Comparison of ENCODE assay signal across 14 cellular contexts in genomic region chr18:50313031-50313607, GRCh38. TPM values are rescaled to one million over a fixed set of nuclear protein-coding genes. Genes with fewer than 3 reads are reported as not detected.
A peak's percentile ranks its signal among the peaks of the same experiment; 100 is the strongest.
DNase-seq lines count a peak whose midpoint lies in the region; ATAC-seq, FAIRE-seq and TF ChIP-seq lines count a peak whose summit lies in the region.
"Had no signal": no experiment of that assay in that cellular context is flagged by ENCODE, and none has a peak within 500 bp of the region (broad histone marks: within the 10 kb centered on the region; RNA-seq: fewer than 3 reads in every experiment).

No MANE protein-coding gene starts in this region.

- H3K27me3 ChIP-seq in K562 (ENCODE audit: control insufficient read depth in 2 of 2, insufficient read depth in 2 of 2, low read length in 2 of 2): no peaks in the 10 kb centered on the region

- H3K4me2 ChIP-seq in K562 (ENCODE audit: insufficient read depth, low read length): no peak overlapping the region

- H3K9me3 Mint-ChIP-seq in type B pancreatic cell: no peaks in the 10 kb centered on the region

- H3K36me3 ChIP-seq in K562 (ENCODE audit: control insufficient read depth, insufficient read depth, low read length): no peaks in the 10 kb centered on the region
- H3K36me3 ChIP-seq: neutrophil had no signal

- no peaks in the 10 kb centered on the region for H3K4me1 Mint-ChIP-seq in type B pancreatic cell (ENCODE audit: unreplicated experiment)

- TF ChIP-seq EP300 in K562 (IDR thresholded peaks at IDR 0.05; ENCODE audit: low read length): no peak

- no peaks in the 10 kb centered on the region for H3K36me3 Mint-ChIP-seq in type B pancreatic cell
- H3K36me3 Mint-ChIP-seq: CD4-positive, CD25-positive, alpha-beta regulatory T cell had no signal

- H3K27ac ChIP-seq in K562 (ENCODE audit: extremely low read depth, low read depth, low read length): no peak overlapping the region
- H3K27ac ChIP-seq: neutrophil had no signal

- H3K27me3 Mint-ChIP-seq in type B pancreatic cell: peaks cover 13% of the 10 kb centered on the region

- H3K9me1 ChIP-seq in K562 (ENCODE audit: control insufficient read depth, insufficient read depth, low read length): no peaks in the 10 kb centered on the region

- no TSS peak for BruUV-seq in K562 (replicated peaks; lab: Mats Ljungman, UMichigan)

- 65% methylated on average over 2 of the region's 2 CpGs for WGBS in K562 (ENCODE audit: insufficient coverage, low coverage, missing lambda C conversion rate)

- no peak overlapping the region for H3K27ac Mint-ChIP-seq in type B pancreatic cell
- H3K27ac Mint-ChIP-seq: CD4-positive, CD25-positive, alpha-beta regulatory T cell had no signal

- H4K20me1 ChIP-seq in K562 (replicated peaks; ENCODE audit: control insufficient read depth, insufficient read depth, low read length): no peaks in the 10 kb centered on the region

- in situ Hi-C loops in K562 (cut with MboI): no loop called here

- no peak for DNase-seq in K562 (ENCODE audit: extremely low read depth in 1 of 4, low spot score in 3 of 4)
- DNase-seq in type B pancreatic cell (ENCODE audit: extremely low spot score, unreplicated experiment): no peak
- DNase-seq in HuH-7.5 (ENCODE audit: low spot score): no peak
- no peak for DNase-seq in NCI-H1436 treated with DMSO at 0.1 percent for 48 hours (lab: John Stamatoyannopoulos, UW)
- no peak for DNase-seq in amniotic stem cell (lab: John Stamatoyannopoulos, UW)
- DNase-seq: activated CD4-positive, alpha-beta T cell treated with anti-CD3 and anti-CD28 coated beads, Interleukin-2, amount 50 U/mL, for 1 hour; activated naive CD4-positive, alpha-beta T cell treated with anti-CD3 and anti-CD28 coated beads, Interleukin-2, amount 50 U/mL, for 16 hours; CD4-positive, CD25-positive, alpha-beta regulatory T cell; left colon; NCI-H510A had no signal

- no peak overlapping the region for H2AFZ ChIP-seq in K562 (ENCODE audit: low read depth, low read length)

- no peaks in the 10 kb centered on the region for H3K79me2 ChIP-seq in K562 (ENCODE audit: control insufficient read depth, insufficient read depth, low read length)

- no peak overlapping the region for H3K9ac ChIP-seq in K562 (ENCODE audit: insufficient read depth in 1 of 2, low read depth in 2 of 2, low read length in 2 of 2)

- TF ChIP-seq RAD21 in K562 (CRISPR knock-in tag; conservative IDR thresholded peaks at IDR 0.05 in 1 of 2, IDR thresholded peaks at IDR 0.05 in 1 of 2): no peak

- H3K4me3 ChIP-seq in K562: no peak overlapping the region

- peaks cover 0 to 23% of the 10 kb centered on the region in 2 experiments; a peak in 3 of 5 replicates for H3K4me1 ChIP-seq in K562 (replicated peaks in 1 of 2; ENCODE audit: control insufficient read depth in 2 of 2, insufficient read depth in 2 of 2, low read length in 2 of 2)

- no peak for FAIRE-seq in K562 (lab: Jason Lieb, UNC)

- peaks cover 5% of the 10 kb centered on the region; the same call in 1 of the 2 replicates for H3K9me3 ChIP-seq in K562 (replicated peaks; ENCODE audit: control insufficient read depth, insufficient read depth, low read depth, low read length)
- H3K9me3 ChIP-seq: neutrophil had no signal

- CTCF ChIA-PET in K562 (lab: Yijun Ruan, JAX; ENCODE audit: low intra/inter-chr PET ratio): no interaction called here

- TF ChIP-seq CTCF in K562 (IDR thresholded peaks at IDR 0.05 in 2 of 3, conservative IDR thresholded peaks at IDR 0.05 in 1 of 3; ENCODE audit: insufficient read depth in 2 of 3, low read depth in 1 of 3, low read length in 3 of 3) (no peak), type B pancreatic cell (conservative IDR thresholded peaks at IDR 0.05) (no peak)

- TF ChIP-seq POLR2A in K562 (conservative IDR thresholded peaks at IDR 0.05): no peak

- POLR2A ChIA-PET in K562 (lab: Yijun Ruan, JAX): interaction anchor here (0.8 kb wide), 1 partner anchor 12 kb away, joined by 3 read pairs; no protein-coding TSS in a partner anchor

- intact Hi-C loops in K562 (cut with micrococcal nuclease): no loop called here

- no peak overlapping the region for H3K4me3 Mint-ChIP-seq in type B pancreatic cell

- ATAC-seq in GM18517 (IDR thresholded peaks at IDR 0.05; ENCODE audit: unreplicated experiment) (peak; percentile 10), GM21619 (IDR thresholded peaks at IDR 0.05; ENCODE audit: unreplicated experiment) (peak; percentile 31), HG03159 (IDR thresholded peaks at IDR 0.05; ENCODE audit: unreplicated experiment) (peak; percentile 22), K562 (no peak)
- ATAC-seq: left colon had no signal

TF ChIP-seq in K562, 482 proteins besides CTCF, POLR2A, EP300 and RAD21 (continues in another document):
- no peak for TF ChIP-seq E2F6 (IDR thresholded peaks at IDR 0.05; ENCODE audit: borderline replicate concordance in 1 of 2, extremely low read depth in 1 of 2, insufficient read depth in 1 of 2, insufficient read length in 1 of 2, low read depth in 1 of 2, low read length in 1 of 2, poor library complexity in 1 of 2, severe bottlenecking in 1 of 2)

RNA-seq across cellular contexts. Expression of gene CXXC1, which starts 25.6 kb away (rescaled TPM):
- 157 and 311 TPM in 2 replicates for total RNA-seq in K562 (2011; cell fraction: chromatin; rRNA removed; ENCODE audit: low replicate concordance)
- total RNA-seq in K562 (2011; cell fraction: nucleolus; rRNA removed): 176 and 189 TPM in 2 replicates
- total RNA-seq in K562 (2011; cell fraction: nucleoplasm; rRNA removed): 138 and 156 TPM in 2 replicates
- 43.3 and 46.4 TPM in 2 replicates for total RNA-seq in K562 (2014; rRNA removed)
- 23.1 and 26.3 TPM in 2 replicates for total RNA-seq in K562 (2014; rRNA removed; fragmentation: Illumina TruSeq; extraction: Trizol)
- total RNA-seq in K562 (2015; rRNA removed; fragmentation: Illumina TruSeq; extraction: Trizol): 34.1 and 36.4 TPM in 2 replicates
- 59.1 and 81.0 TPM in 2 replicates for total RNA-seq in K562 (2021)
- polyA plus RNA-seq in K562 (2011; rRNA removed): 31.2 and 52.9 TPM in 2 replicates
- 63.8 and 103 TPM in 2 replicates for polyA plus RNA-seq in K562 (2011; cell fraction: cytosol; rRNA removed)
- 461 and 501 TPM in 2 replicates for polyA plus RNA-seq in K562 (2011; cell fraction: nucleus; rRNA removed)
- polyA plus RNA-seq in K562 (2012): 69.9 and 70.3 TPM in 2 replicates
- 40.3 and 51.2 TPM in 2 replicates for polyA plus RNA-seq in K562 (2014; fragmentation: Illumina TruSeq; extraction: Trizol)
- 1 to 10 TPM; 3.4 to 7.4 TPM for polyA plus RNA-seq in K562 (2014; fragmentation: Nextera tagmentation; extraction: Ambion mirVana)
- 59.1 and 84.5 TPM in 2 replicates for polyA plus RNA-seq in K562 (2014; rRNA removed)
- polyA minus RNA-seq in K562 (2011; rRNA and poly(A)+ RNA removed): 17.5 and 20.7 TPM in 2 replicates
- polyA minus RNA-seq in K562 (2011; cell fraction: cytosol; rRNA and poly(A)+ RNA removed): 17.8 and 22.5 TPM in 2 replicates
- 37.6 and 42.1 TPM in 2 replicates for polyA minus RNA-seq in K562 (2011; cell fraction: nucleus; rRNA and poly(A)+ RNA removed)
- 88.7 and 95.1 TPM in 2 replicates for total RNA-seq in type B pancreatic cell (ENCODE audit: low replicate concordance)

RNA-seq across cellular contexts. Expression of gene MBD1, which starts 31.8 kb away (rescaled TPM):
- 124 and 196 TPM in 2 replicates for total RNA-seq in K562 (2011; cell fraction: chromatin; rRNA removed; ENCODE audit: low replicate concordance)
- total RNA-seq in K562 (2011; cell fraction: nucleolus; rRNA removed): 127 and 147 TPM in 2 replicates
- 103 and 106 TPM in 2 replicates for total RNA-seq in K562 (2011; cell fraction: nucleoplasm; rRNA removed)
- total RNA-seq in K562 (2014; rRNA removed) (44.5 and 46.7 TPM in 2 replicates), K562 (2014; rRNA removed; fragmentation: Illumina TruSeq; extraction: Trizol) (14.8 and 16.4 TPM in 2 replicates), K562 (2015; rRNA removed; fragmentation: Illumina TruSeq; extraction: Trizol) (31.7 and 32.8 TPM in 2 replicates), K562 (2021) (59.7 and 60.9 TPM in 2 replicates), type B pancreatic cell (ENCODE audit: low replicate concordance) (66.3 and 81.9 TPM in 2 replicates)
- polyA plus RNA-seq in K562 (2011; rRNA removed) (32.3 and 38.1 TPM in 2 replicates), K562 (2014; fragmentation: Illumina TruSeq; extraction: Trizol) (26.1 and 37.4 TPM in 2 replicates), K562 (2014; fragmentation: Nextera tagmentation; extraction: Ambion mirVana) (1 to 10 TPM; 3.0 to 3.6 TPM), K562 (2014; rRNA removed) (47.2 and 49.3 TPM in 2 replicates)
- 28.5 and 44.3 TPM in 2 replicates for polyA plus RNA-seq in K562 (2011; cell fraction: cytosol; rRNA removed)
- 169 and 222 TPM in 2 replicates for polyA plus RNA-seq in K562 (2011; cell fraction: nucleus; rRNA removed)
- 32.7 and 37.7 TPM in 2 replicates for polyA plus RNA-seq in K562 (2012)
- 23.8 and 26.4 TPM in 2 replicates for polyA minus RNA-seq in K562 (2011; rRNA and poly(A)+ RNA removed)
- polyA minus RNA-seq in K562 (2011; cell fraction: cytosol; rRNA and poly(A)+ RNA removed): 18.7 and 25.3 TPM in 2 replicates
- 76.1 and 92.1 TPM in 2 replicates for polyA minus RNA-seq in K562 (2011; cell fraction: nucleus; rRNA and poly(A)+ RNA removed)

RNA-seq across cellular contexts. Expression of gene CFAP53, which starts 46.8 kb away (rescaled TPM):
- 4.0 and 14.5 TPM in 2 replicates for total RNA-seq in K562 (2011; cell fraction: chromatin; rRNA removed; ENCODE audit: low replicate concordance)
- 1.5 and 2.2 TPM in 2 replicates for total RNA-seq in K562 (2011; cell fraction: nucleolus; rRNA removed)
- total RNA-seq in K562 (2011; cell fraction: nucleoplasm; rRNA removed): 2.4 and 3.8 TPM in 2 replicates
- total RNA-seq in K562 (2014; rRNA removed): 0.50 and 0.94 TPM in 2 replicates
- 1.1 and 1.2 TPM in 2 replicates for total RNA-seq in K562 (2014; rRNA removed; fragmentation: Illumina TruSeq; extraction: Trizol)
- total RNA-seq in K562 (2015; rRNA removed; fragmentation: Illumina TruSeq; extraction: Trizol): 1.2 and 1.6 TPM in 2 replicates
- total RNA-seq in K562 (2021): 0.60 and 0.87 TPM in 2 replicates
- 1.4 and 2.2 TPM in 2 replicates for polyA plus RNA-seq in K562 (2011; rRNA removed)
- 0.09 and 0.63 TPM in 2 replicates for polyA plus RNA-seq in K562 (2011; cell fraction: cytosol; rRNA removed)
- 4.1 and 5.0 TPM in 2 replicates for polyA plus RNA-seq in K562 (2011; cell fraction: nucleus; rRNA removed)
- 1.2 and 2.6 TPM in 2 replicates for polyA plus RNA-seq in K562 (2012)
- 1.1 and 1.6 TPM in 2 replicates for polyA plus RNA-seq in K562 (2014; fragmentation: Illumina TruSeq; extraction: Trizol)
- under 1 TPM; 0.21 to 0.23 TPM for polyA plus RNA-seq in K562 (2014; fragmentation: Nextera tagmentation; extraction: Ambion mirVana)
- polyA plus RNA-seq in K562 (2014; rRNA removed): 1.9 TPM in 2 replicates
- 1.3 and 1.9 TPM in 2 replicates for polyA minus RNA-seq in K562 (2011; rRNA and poly(A)+ RNA removed)
- not detected in 2 replicates for polyA minus RNA-seq in K562 (2011; cell fraction: cytosol; rRNA and poly(A)+ RNA removed)
- 1.2 and 1.3 TPM in 2 replicates for polyA minus RNA-seq in K562 (2011; cell fraction: nucleus; rRNA and poly(A)+ RNA removed)
- 0.59 and 1.1 TPM in 2 replicates for total RNA-seq in type B pancreatic cell (ENCODE audit: low replicate concordance)
